ENCODE assay signal across 8 cellular contexts in genomic region chr1:155978325-155978972, GRCh38.
DNase-seq lines count a peak whose midpoint lies in the region; ATAC-seq lines count a peak whose summit lies in the region.

ARHGEF2 (minus strand) TSS chr1:155978547; CDS start chr1:155978427, 120 bp downstream.

- DNase-seq in GDM1 (lab: John Stamatoyannopoulos, UW), result peak; percentile 90
- DNase-seq in NCI-H2171 (lab: John Stamatoyannopoulos, UW), result peak; percentile 77
- DNase-seq in activated CD4-positive, CD25-positive, alpha-beta regulatory T cell treated with anti-CD3 and anti-CD28 coated beads, Interleukin-2, amount 50 U/mL, for 72 hours, result peak; percentile 76
- peak; percentile 77 for DNase-seq in cerebellar cortex (ENCODE audit: low spot score)
- DNase-seq in stimulated activated CD4-positive, alpha-beta T cell treated with anti-CD3 and anti-CD28 coated beads, Interleukin-1b, Interleukin-23, amount 100 ng/mL, for 24 hours (ENCODE audit: low read depth in 4 of 4, low spot score in 1 of 4), result peak in 3 of 4 experiments; percentile 57 to 83 (median 72)
- no peak for DNase-seq in NCI-H187 (lab: John Stamatoyannopoulos, UW)

- peak; percentile 50 for ATAC-seq in HG02678 (IDR thresholded peaks at IDR 0.05; ENCODE audit: unreplicated experiment)

- peak within 1 kb of the TSS; percentile 97 for H3K27ac ChIP-seq in layer of hippocampus (ENCODE audit: low read depth, low read length)

- no peaks in the 10 kb centered on the region for H3K27me3 ChIP-seq in layer of hippocampus (ENCODE audit: control insufficient read depth, insufficient read depth, low read length)

Comparison
In these comparisons a context has a peak if more than half of its experiments do, and no peak if none do; other contexts are left out.
1. DNase-seq: peak in GDM1 (single experiment), NCI-H2171 (single experiment), activated CD4-positive, CD25-positive, alpha-beta regulatory T cell treated with anti-CD3 and anti-CD28 coated beads, Interleukin-2, amount 50 U/mL, for 72 hours (single experiment), cerebellar cortex (single experiment) and stimulated activated CD4-positive, alpha-beta T cell treated with anti-CD3 and anti-CD28 coated beads, Interleukin-1b, Interleukin-23, amount 100 ng/mL, for 24 hours (3 of 4); none in NCI-H187 (0 of 2).